In genomic region chr9:137184881-137185660, GRCh38 we compare ENCODE assay signal across 1 cellular context.
TF ChIP-seq lines count a peak whose summit lies in the region.

No MANE protein-coding gene starts in this region.

TF ChIP-seq in H1, 55 proteins besides CTCF, POLR2A, EP300 and RAD21:
- TF ChIP-seq FOSL1 (IDR thresholded peaks at IDR 0.05; ENCODE audit: insufficient read depth, low read depth, low read length) (no peak), HDAC2 (IDR thresholded peaks at IDR 0.05; ENCODE audit: borderline replicate concordance in 1 of 2, low read depth in 2 of 2, low read length in 2 of 2) (no peak), EZH2 (IDR thresholded peaks at IDR 0.05; ENCODE audit: low read depth, low read length, severe bottlenecking) (no peak), POLR2AphosphoS5 (IDR thresholded peaks at IDR 0.05; ENCODE audit: low read depth, low read length) (no peak), MAFK (IDR thresholded peaks at IDR 0.05; ENCODE audit: low read depth, low read length) (no peak), SAP30 (IDR thresholded peaks at IDR 0.05; ENCODE audit: insufficient read depth, insufficient replicate concordance, low read length) (no peak), BCL11A (IDR thresholded peaks at IDR 0.05; ENCODE audit: low read depth in 2 of 2, low read length in 2 of 2) (no peak), SIN3A (conservative IDR thresholded peaks at IDR 0.05 in 1 of 2, IDR thresholded peaks at IDR 0.05 in 1 of 2; ENCODE audit: low read depth in 1 of 2, low read length in 2 of 2) (no peak), RFX5 (IDR thresholded peaks at IDR 0.05; ENCODE audit: borderline replicate concordance, low read depth, low read length) (no peak), TCF12 (IDR thresholded peaks at IDR 0.05; ENCODE audit: low read depth, low read length) (no peak), PHF8 (conservative IDR thresholded peaks at IDR 0.05; ENCODE audit: low read depth, low read length) (no peak)
